In the genomic region with DNA sequence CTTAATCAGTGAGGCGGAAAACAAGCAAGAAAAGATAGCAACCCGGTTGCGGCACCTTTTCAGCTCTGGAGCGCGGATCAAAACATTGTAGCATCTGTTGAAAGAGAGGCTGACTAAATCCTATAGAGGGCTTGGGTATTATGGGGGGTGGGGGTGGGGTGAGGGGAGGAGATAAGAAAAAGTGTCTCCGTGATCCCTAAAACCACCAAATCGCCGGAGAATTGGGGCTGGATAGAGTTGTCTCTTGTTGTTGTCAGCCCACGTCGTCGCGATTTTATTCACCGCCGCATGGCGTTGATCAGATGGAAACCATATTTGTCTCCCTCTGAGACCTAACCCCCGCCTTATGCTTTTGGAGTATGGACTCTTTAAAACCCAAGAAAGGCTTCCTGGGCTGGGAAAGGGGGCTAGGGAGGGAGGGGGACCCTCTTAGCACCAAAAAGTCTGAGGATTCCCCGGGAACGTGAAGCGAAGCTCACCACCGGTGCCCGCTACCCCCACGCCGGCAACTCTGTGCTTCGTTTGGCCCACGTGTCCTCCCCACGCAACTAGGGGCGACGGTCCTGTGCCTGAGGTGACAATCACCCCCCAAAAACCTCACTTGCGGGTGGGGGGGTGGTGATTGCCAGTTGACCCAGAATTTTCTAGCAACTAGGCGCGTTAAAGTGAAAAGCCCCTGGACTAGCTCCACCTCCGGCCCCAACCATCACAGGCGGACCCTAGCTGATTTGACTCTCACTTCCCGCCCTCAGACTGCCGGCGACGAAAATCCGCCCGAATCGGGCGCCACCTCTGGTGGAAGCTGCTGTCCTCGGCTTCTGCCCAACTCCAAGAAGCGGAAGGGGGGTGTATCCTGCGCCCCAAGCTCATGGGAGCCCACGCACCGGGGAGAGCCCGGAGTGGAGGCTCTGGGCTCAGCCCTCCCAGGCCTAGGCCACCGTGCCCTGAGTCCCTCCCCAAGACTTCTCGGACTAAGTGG, we compare ENCODE assay signal across 11 cellular contexts. TPM values are rescaled to one million over a fixed set of nuclear protein-coding genes. Genes with fewer than 3 reads are reported as not detected.
A peak's percentile ranks its signal among the peaks of the same experiment; 100 is the strongest.
DNase-seq lines count a peak whose midpoint lies in the region; ATAC-seq, FAIRE-seq and TF ChIP-seq lines count a peak whose summit lies in the region.
"Had no signal": no experiment of that assay in that cellular context is flagged by ENCODE, and none has a peak within 500 bp of the region (broad histone marks: within the 10 kb centered on the region; RNA-seq: fewer than 3 reads in every experiment).

No MANE protein-coding gene starts in this region.

- H3K27ac ChIP-seq in cingulate gyrus (ENCODE audit: low read depth, low read length), result peak overlapping the region; percentile 76
- H3K27ac ChIP-seq: breast epithelium, skin epidermis had no signal

- peaks cover 95% of the 10 kb centered on the region for H3K27me3 Mint-ChIP-seq in neural crest cell (ENCODE audit: low read depth)

- peaks cover 34% of the 10 kb centered on the region for H3K36me3 Mint-ChIP-seq in neural crest cell (ENCODE audit: low read depth)

- no peak for DNase-seq in neural crest cell (ENCODE audit: low read depth, low spot score)
- no peak for DNase-seq in GM19239 (ENCODE audit: insufficient read length, low spot score)
- no peak for DNase-seq in NCI-H2029 treated with DMSO at 0.1 percent for 48 hours (lab: John Stamatoyannopoulos, UW)
- DNase-seq in urothelium cell line (ENCODE audit: low spot score), result no peak
- DNase-seq: NCI-H748 treated with DMSO at 0.1 percent for 48 hours had no signal

- peak overlapping the region; percentile 38 for H3K27ac Mint-ChIP-seq in neural crest cell (ENCODE audit: unreplicated experiment)

- no peak for FAIRE-seq in GM19239 (lab: Jason Lieb, UNC)
- no peak for FAIRE-seq in urothelium cell line (lab: Jason Lieb, UNC)

- peaks cover 77% of the 10 kb centered on the region for H3K4me1 Mint-ChIP-seq in neural crest cell

- ATAC-seq in HG02870 (IDR thresholded peaks at IDR 0.05; ENCODE audit: unreplicated experiment) (peak; percentile 58), HG03565 (IDR thresholded peaks at IDR 0.05; ENCODE audit: unreplicated experiment) (no peak)

- TF ChIP-seq CTCF in GM12873 (IDR thresholded peaks at IDR 0.05; ENCODE audit: insufficient read depth, low read depth, low read length, missing control alignments) (peak; percentile 29), neural crest cell (conservative IDR thresholded peaks at IDR 0.05) (peak; percentile 47)

- peak overlapping the region; percentile 78 for H3K4me3 Mint-ChIP-seq in neural crest cell

- no peaks in the 10 kb centered on the region for H3K9me3 Mint-ChIP-seq in neural crest cell

RNA-seq across cellular contexts. Expression of gene PAX6, which starts 12.8 kb away (rescaled TPM):
- total RNA-seq in neural crest cell, result 83.7 and 86.7 TPM in 2 replicates
